Comparison of ENCODE assay signal across 9 cellular contexts in genomic region chr2:210445116-210445707, GRCh38. TPM values are rescaled to one million over a fixed set of nuclear protein-coding genes. Genes with fewer than 3 reads are reported as not detected.
A peak's percentile ranks its signal among the peaks of the same experiment; 100 is the strongest.
DNase-seq lines count a peak whose midpoint lies in the region; ATAC-seq and TF ChIP-seq lines count a peak whose summit lies in the region.
"Had no signal": no experiment of that assay in that cellular context is flagged by ENCODE, and none has a peak within 500 bp of the region (broad histone marks: within the 10 kb centered on the region; RNA-seq: fewer than 3 reads in every experiment).

No MANE protein-coding gene starts in this region.

- peak; percentile 35 for DNase-seq in G401 (ENCODE audit: low spot score)
- peak; percentile 6 for DNase-seq in HCT116 (ENCODE audit: low read depth, low spot score)
- DNase-seq in NCI-H69 (lab: John Stamatoyannopoulos, UW) = peak; percentile 21
- no peak for DNase-seq in endodermal cell
- DNase-seq in activated CD4-positive, CD25-positive, alpha-beta regulatory T cell (lab: John Stamatoyannopoulos, UW) = no peak
- no peak for DNase-seq in T1000 (lab: John Stamatoyannopoulos, UW)
- DNase-seq in activated naive CD4-positive, alpha-beta T cell treated with anti-CD3 and anti-CD28 coated beads, Interleukin-2, amount 50 U/mL, for 72 hours (ENCODE audit: low spot score in 2 of 2) = no peak

- H3K27me3 ChIP-seq in HCT116 (ENCODE audit: insufficient read depth, low read length) = no peaks in the 10 kb centered on the region
- no peaks in the 10 kb centered on the region for H3K27me3 ChIP-seq in endodermal cell (ENCODE audit: control insufficient read depth, insufficient read depth, low read length, poor library complexity, severe bottlenecking)
- no peaks in the 10 kb centered on the region for H3K27me3 ChIP-seq in parathyroid adenoma (ENCODE audit: control insufficient read depth, insufficient read depth, low read length)

- H3K9me3 ChIP-seq in HCT116 (ENCODE audit: control insufficient read depth in 1 of 2, insufficient read depth in 1 of 2, low read depth in 1 of 2, low read length in 2 of 2) (no peaks in the 10 kb centered on the region), endodermal cell (ENCODE audit: control insufficient read depth, low read length) (peaks cover 6% of the 10 kb centered on the region), parathyroid adenoma (ENCODE audit: control insufficient read depth, low read length) (no peaks in the 10 kb centered on the region)

- no peaks in the 10 kb centered on the region; a peak in 1 of 4 replicates for H3K36me3 ChIP-seq in HCT116 (ENCODE audit: control insufficient read depth in 1 of 2, insufficient read depth in 2 of 2, low read length in 2 of 2)
- H3K36me3 ChIP-seq in endodermal cell (ENCODE audit: control insufficient read depth, insufficient read depth, low read length) = peaks cover 4% of the 10 kb centered on the region
- H3K36me3 ChIP-seq in parathyroid adenoma (ENCODE audit: control insufficient read depth, insufficient read depth, low read length) = no peaks in the 10 kb centered on the region

- H3K4me3 Mint-ChIP-seq in endodermal cell = no peak overlapping the region
- H3K4me3 Mint-ChIP-seq: T-helper 1 cell treated with Interleukin-12 subunit alpha and Interleukin-12 subunit beta and Interleukin-4 antibody, amounts not matched to agents 30 μg/mL and 1 μg/mL, for 36 hours had no signal

- no peaks in the 10 kb centered on the region for H4K20me1 ChIP-seq in HCT116 (ENCODE audit: insufficient read depth)

- no peak overlapping the region for H3K27ac ChIP-seq in HCT116 (ENCODE audit: low read depth, low read length)
- no peak overlapping the region for H3K27ac ChIP-seq in endodermal cell (ENCODE audit: low read depth, low read length)
- H3K27ac ChIP-seq in parathyroid adenoma = no peak overlapping the region

- TF ChIP-seq POLR2A in HCT116 (IDR thresholded peaks at IDR 0.05; ENCODE audit: borderline replicate concordance, extremely low read depth, insufficient read depth, insufficient read length) = no peak

- peak; percentile 62 for TF ChIP-seq RAD21 in HCT116 (IDR thresholded peaks at IDR 0.05; ENCODE audit: low read depth)

- intact Hi-C loops in HCT116 (cut with micrococcal nuclease) = no loop called here

- CTCF ChIA-PET in HCT116 (lab: Charles Lee) = no interaction called here

- ATAC-seq in HCT116 = no peak
- ATAC-seq in activated naive CD4-positive, alpha-beta T cell treated with anti-CD3 and anti-CD28 coated beads, Interleukin-2, amount 50 U/mL, for 72 hours = no peak

- no peaks in the 10 kb centered on the region for H3K27me3 Mint-ChIP-seq in endodermal cell (ENCODE audit: insufficient read depth)

- no peak overlapping the region for H3K27ac Mint-ChIP-seq in endodermal cell
- no peak overlapping the region for H3K27ac Mint-ChIP-seq in activated naive CD4-positive, alpha-beta T cell treated with anti-CD3 and anti-CD28 coated beads, Interleukin-2, amount 50 U/mL, for 72 hours
- H3K27ac Mint-ChIP-seq: T-helper 1 cell treated with Interleukin-12 subunit alpha and Interleukin-12 subunit beta and Interleukin-4 antibody, amounts not matched to agents 30 μg/mL and 1 μg/mL, for 36 hours had no signal

- H3K9me2 ChIP-seq in HCT116 (ENCODE audit: insufficient read depth) = no peaks in the 10 kb centered on the region

- POLR2A ChIA-PET in HCT116 (lab: Charles Lee) = no interaction called here

- H3K4me1 Mint-ChIP-seq in endodermal cell = peaks cover 13% of the 10 kb centered on the region

- in situ Hi-C loops in G401 (cut with HindIII; ENCODE audit: low sequenced_read_pairs) = no loop called here

- WGBS in endodermal cell (ENCODE audit: insufficient coverage in 1 of 2, insufficient read length in 1 of 2), 2 experiments = 40 to 75% methylated on average over 1 to 2 of the region's 3 CpGs

- H3K9ac ChIP-seq in HCT116 (ENCODE audit: low read length) (no peak overlapping the region), endodermal cell (ENCODE audit: extremely low read depth, low read length, poor library complexity, severe bottlenecking) (no peak overlapping the region), parathyroid adenoma (no peak overlapping the region)

- no TSS peak for BruUV-seq in HCT116 (replicated peaks; lab: Mats Ljungman, UMichigan)

- H3K4me1 ChIP-seq in HCT116 (ENCODE audit: control insufficient read depth in 1 of 2, insufficient read depth in 2 of 2, low read length in 2 of 2) (no peaks in the 10 kb centered on the region), endodermal cell (ENCODE audit: control insufficient read depth, insufficient read depth, low read length) (no peaks in the 10 kb centered on the region), parathyroid adenoma (no peaks in the 10 kb centered on the region)

- TF ChIP-seq CTCF in HCT116 (IDR thresholded peaks at IDR 0.05 in 2 of 3, conservative IDR thresholded peaks at IDR 0.05 in 1 of 3; ENCODE audit: borderline replicate concordance in 1 of 3, insufficient read depth in 1 of 3, low read depth in 2 of 3, low read length in 2 of 3) (peak; percentile 36 to 80 (median 50); a peak in 5 of 6 replicates), endodermal cell (conservative IDR thresholded peaks at IDR 0.05) (peak; percentile 90), parathyroid adenoma (IDR thresholded peaks at IDR 0.05) (peak; percentile 71)

- no peak overlapping the region for H2AFZ ChIP-seq in HCT116 (ENCODE audit: low read depth, low read length, poor library complexity, severe bottlenecking)
- no peak overlapping the region for H2AFZ ChIP-seq in parathyroid adenoma

- H3K36me3 Mint-ChIP-seq in endodermal cell (ENCODE audit: low read depth) = peaks cover 61% of the 10 kb centered on the region
- peaks cover 39 to 40% of the 10 kb centered on the region in 2 donors for H3K36me3 Mint-ChIP-seq in activated naive CD4-positive, alpha-beta T cell treated with anti-CD3 and anti-CD28 coated beads, Interleukin-2, amount 50 U/mL, for 72 hours

- no peaks in the 10 kb centered on the region; the same call in 1 of the 2 replicates for H3K79me2 ChIP-seq in HCT116 (ENCODE audit: insufficient read depth, low read length)
- peaks cover 25% of the 10 kb centered on the region for H3K79me2 ChIP-seq in parathyroid adenoma

- RAD21 ChIA-PET in HCT116 (lab: Charles Lee; ENCODE audit: low non-redundant PET in 1 of 2, low total read pairs in 2 of 2, uncharacterized antibody in 2 of 2, unreplicated experiment in 2 of 2) = interaction anchor here in 1 of 2 experiments (0.5 kb wide), 1 partner anchor 710 kb away, joined by 4 read pairs; no protein-coding TSS in a partner anchor

- H3K4me2 ChIP-seq in HCT116 (ENCODE audit: low read length) (no peak overlapping the region), parathyroid adenoma (ENCODE audit: low read length) (no peak overlapping the region)

- H3K4me3 ChIP-seq in HCT116 (replicated peaks in 1 of 2; ENCODE audit: low read depth in 1 of 2, low read length in 2 of 2) (no peak overlapping the region), endodermal cell (ENCODE audit: low read length) (no peak overlapping the region), parathyroid adenoma (ENCODE audit: low read depth, low read length) (no peak overlapping the region)

- peaks cover 23% of the 10 kb centered on the region for H3K9me3 Mint-ChIP-seq in endodermal cell
- H3K9me3 Mint-ChIP-seq in activated naive CD4-positive, alpha-beta T cell treated with anti-CD3 and anti-CD28 coated beads, Interleukin-2, amount 50 U/mL, for 72 hours = peaks cover 11 to 14% of the 10 kb centered on the region in 2 donors

TF ChIP-seq in HCT116, 20 proteins besides CTCF, POLR2A, EP300 and RAD21 (continues in another document):
- TF ChIP-seq JUND (IDR thresholded peaks at IDR 0.05) (no peak), CEBPB (IDR thresholded peaks at IDR 0.05; ENCODE audit: low read depth) (no peak), FOSL1 (IDR thresholded peaks at IDR 0.05; ENCODE audit: low read depth) (no peak), EZH2 (IDR thresholded peaks at IDR 0.05) (no peak), POLR2AphosphoS5 (IDR thresholded peaks at IDR 0.05; ENCODE audit: low read depth, low read length) (no peak)
- TF ChIP-seq, protein P1, sequence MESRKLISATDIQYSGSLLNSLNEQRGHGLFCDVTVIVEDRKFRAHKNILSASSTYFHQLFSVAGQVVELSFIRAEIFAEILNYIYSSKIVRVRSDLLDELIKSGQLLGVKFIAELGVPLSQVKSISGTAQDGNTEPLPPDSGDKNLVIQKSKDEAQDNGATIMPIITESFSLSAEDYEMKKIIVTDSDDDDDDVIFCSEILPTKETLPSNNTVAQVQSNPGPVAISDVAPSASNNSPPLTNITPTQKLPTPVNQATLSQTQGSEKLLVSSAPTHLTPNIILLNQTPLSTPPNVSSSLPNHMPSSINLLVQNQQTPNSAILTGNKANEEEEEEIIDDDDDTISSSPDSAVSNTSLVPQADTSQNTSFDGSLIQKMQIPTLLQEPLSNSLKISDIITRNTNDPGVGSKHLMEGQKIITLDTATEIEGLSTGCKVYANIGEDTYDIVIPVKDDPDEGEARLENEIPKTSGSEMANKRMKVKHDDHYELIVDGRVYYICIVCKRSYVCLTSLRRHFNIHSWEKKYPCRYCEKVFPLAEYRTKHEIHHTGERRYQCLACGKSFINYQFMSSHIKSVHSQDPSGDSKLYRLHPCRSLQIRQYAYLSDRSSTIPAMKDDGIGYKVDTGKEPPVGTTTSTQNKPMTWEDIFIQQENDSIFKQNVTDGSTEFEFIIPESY (IDR thresholded peaks at IDR 0.05; ENCODE audit: extremely low read depth, insufficient replicate concordance, low read length) = no peak

RNA-seq across cellular contexts. Expression of gene LANCL1, which starts 31.3 kb away (rescaled TPM):
- total RNA-seq in G401 (2014; rRNA removed; shearing (Covaris generic)) = 49.2 and 63.7 TPM in 2 replicates
- total RNA-seq in HCT116 (2021; ENCODE audit: unreplicated experiment) (61.5 TPM), endodermal cell (10 to 100 TPM; 68.4 to 88.1 TPM)
- polyA plus RNA-seq in HCT116 (2012) = 25.9 and 34.3 TPM in 2 replicates
- polyA plus RNA-seq in endodermal cell (2013, experiment 1 of 2) = 49.7 TPM
- polyA plus RNA-seq in endodermal cell (2013, experiment 2 of 2) = 51.4 TPM
- 10 to 100 TPM; 25.9 to 50.7 TPM for total RNA-seq in activated naive CD4-positive, alpha-beta T cell treated with anti-CD3 and anti-CD28 coated beads, Interleukin-2, amount 50 U/mL, for 72 hours

Comparison
In these comparisons a context has a peak if more than half of its experiments do, and no peak if none do; other contexts are left out.
1. DNase-seq: peak in G401 (single experiment), HCT116 (single experiment) and NCI-H69 (single experiment); none in endodermal cell (single experiment), activated CD4-positive, CD25-positive, alpha-beta regulatory T cell (0 of 4), T1000 (single experiment) and activated naive CD4-positive, alpha-beta T cell treated with anti-CD3 and anti-CD28 coated beads, Interleukin-2, amount 50 U/mL, for 72 hours (0 of 2).
2. Peak in every context shown above with its lines, with median percentiles within 50 percentile points of each other: CTCF ChIP-seq.